Comparison of ENCODE assay signal across 9 cellular contexts in the genomic region with DNA sequence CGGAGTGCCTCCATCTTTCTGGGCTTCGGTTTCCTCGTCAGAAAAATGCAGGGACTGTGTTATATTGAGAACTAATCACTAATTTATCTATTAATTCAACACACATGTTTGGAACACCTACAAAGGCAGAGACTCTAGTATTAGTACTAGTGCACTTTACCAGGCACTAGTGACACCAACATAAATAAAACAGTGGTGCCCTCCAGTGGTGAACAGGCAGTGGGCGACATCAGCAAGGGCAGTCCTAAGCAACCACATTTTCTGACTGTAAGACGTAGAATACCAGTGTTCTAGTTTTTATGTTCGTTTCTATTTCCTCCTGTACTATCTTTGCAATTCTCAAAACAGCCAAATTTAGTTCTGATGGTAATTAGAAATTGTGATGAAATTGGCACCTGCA.
DNase-seq lines count a peak whose midpoint lies in the region; ATAC-seq and TF ChIP-seq lines count a peak whose summit lies in the region.
"Had no signal": no experiment of that assay in that cellular context is flagged by ENCODE, and none has a peak within 500 bp of the region (broad histone marks: within the 10 kb centered on the region; RNA-seq: fewer than 3 reads in every experiment).

No MANE protein-coding gene starts in this region.

- ATAC-seq in activated T-cell treated with anti-CD3 and anti-CD28 coated beads, Interleukin-2, amount 50 U/mL, for 4 hours, result peak; percentile 67 to 74
- peak; percentile 88 for ATAC-seq in GM21528 (IDR thresholded peaks at IDR 0.05; ENCODE audit: low FRiP score, unreplicated experiment)
- ATAC-seq in stimulated activated memory B cell treated with anti-CD40 and anti-IgM and Interleukin-4, amounts not matched to agents 10 μg/mL and 1 μg/mL and 100 μg/mL, for 72 hours, result no peak

- TF ChIP-seq CTCF in LNCAP (IDR thresholded peaks at IDR 0.05) (peak; percentile 47), VCaP (conservative IDR thresholded peaks at IDR 0.05) (peak; percentile 64)

- H3K27ac ChIP-seq in VCaP, result no peak overlapping the region

- H3K36me3 Mint-ChIP-seq in activated T-cell treated with anti-CD3 and anti-CD28 coated beads, Interleukin-2, amount 50 U/mL, for 4 hours (ENCODE audit: insufficient read depth), result no peaks in the 10 kb centered on the region
- peaks cover 48% of the 10 kb centered on the region for H3K36me3 Mint-ChIP-seq in stimulated activated memory B cell treated with anti-CD40 and anti-IgM and Interleukin-4, amounts not matched to agents 10 μg/mL and 1 μg/mL and 100 μg/mL, for 72 hours
- H3K36me3 Mint-ChIP-seq: activated naive CD8-positive, alpha-beta T cell had no signal

- no peaks in the 10 kb centered on the region for H3K9me3 Mint-ChIP-seq in activated T-cell treated with anti-CD3 and anti-CD28 coated beads, Interleukin-2, amount 50 U/mL, for 4 hours
- H3K9me3 Mint-ChIP-seq in stimulated activated memory B cell treated with anti-CD40 and anti-IgM and Interleukin-4, amounts not matched to agents 10 μg/mL and 1 μg/mL and 100 μg/mL, for 72 hours, result no peaks in the 10 kb centered on the region

- H3K27ac Mint-ChIP-seq in stimulated activated memory B cell treated with anti-CD40 and anti-IgM and Interleukin-4, amounts not matched to agents 10 μg/mL and 1 μg/mL and 100 μg/mL, for 72 hours, result peak overlapping the region; percentile 36
- H3K27ac Mint-ChIP-seq: activated naive CD8-positive, alpha-beta T cell had no signal

- peaks cover 16% of the 10 kb centered on the region for H3K27me3 Mint-ChIP-seq in activated T-cell treated with anti-CD3 and anti-CD28 coated beads, Interleukin-2, amount 50 U/mL, for 4 hours (ENCODE audit: low read depth)
- no peaks in the 10 kb centered on the region for H3K27me3 Mint-ChIP-seq in stimulated activated memory B cell treated with anti-CD40 and anti-IgM and Interleukin-4, amounts not matched to agents 10 μg/mL and 1 μg/mL and 100 μg/mL, for 72 hours
- H3K27me3 Mint-ChIP-seq: activated naive CD8-positive, alpha-beta T cell had no signal

- no peak for DNase-seq in activated T-cell treated with anti-CD3 and anti-CD28 coated beads, Interleukin-2, amount 50 U/mL, for 4 hours
- DNase-seq in activated T-cell treated with anti-CD3 and anti-CD28 coated beads for 4 hours (no peak), globus pallidus (ENCODE audit: low spot score) (peak; percentile 12)
- no peak for DNase-seq in effector CD4-positive, alpha-beta T cell

- no peaks in the 10 kb centered on the region for H3K4me1 Mint-ChIP-seq in activated T-cell treated with anti-CD3 and anti-CD28 coated beads, Interleukin-2, amount 50 U/mL, for 4 hours (ENCODE audit: low read depth)
- H3K4me1 Mint-ChIP-seq in stimulated activated memory B cell treated with anti-CD40 and anti-IgM and Interleukin-4, amounts not matched to agents 10 μg/mL and 1 μg/mL and 100 μg/mL, for 72 hours, result peaks cover 16% of the 10 kb centered on the region

- H3K4me3 Mint-ChIP-seq in activated T-cell treated with anti-CD3 and anti-CD28 coated beads, Interleukin-2, amount 50 U/mL, for 4 hours, result no peak overlapping the region
- H3K4me3 Mint-ChIP-seq in stimulated activated memory B cell treated with anti-CD40 and anti-IgM and Interleukin-4, amounts not matched to agents 10 μg/mL and 1 μg/mL and 100 μg/mL, for 72 hours, result no peak overlapping the region
- H3K4me3 Mint-ChIP-seq: activated naive CD8-positive, alpha-beta T cell had no signal
